ENCODE assay signal across 27 cellular contexts in the genomic region with DNA sequence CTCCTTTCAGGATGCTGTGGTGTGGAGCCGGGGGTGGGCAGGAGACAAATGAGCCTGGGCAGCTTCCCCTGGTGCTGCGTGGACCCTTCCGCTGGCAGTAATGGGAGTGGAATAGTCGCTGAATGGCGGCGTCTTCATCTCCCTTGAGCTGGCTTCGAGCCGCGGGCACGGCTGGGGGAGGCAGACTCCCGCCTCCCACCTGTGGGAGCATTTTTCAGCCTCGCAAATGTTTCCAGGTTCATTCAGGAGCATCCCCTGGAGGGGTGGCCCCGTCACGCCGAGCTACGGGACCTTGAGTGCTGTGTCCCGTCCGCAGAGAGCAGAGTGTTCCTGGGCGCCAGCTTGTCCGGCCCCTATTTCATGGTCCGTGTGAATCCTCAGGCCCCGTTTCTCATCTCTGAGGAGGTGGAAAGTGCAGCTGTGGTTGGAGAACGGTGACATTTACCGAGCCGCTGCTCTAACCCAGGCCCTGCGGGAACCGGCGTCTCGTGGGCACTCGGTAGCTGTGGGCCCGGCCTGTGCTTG.
"Had no signal": no experiment of that assay in that cellular context is flagged by ENCODE, and none has a peak within 500 bp of the region (broad histone marks: within the 10 kb centered on the region; RNA-seq: fewer than 3 reads in every experiment).

No MANE protein-coding gene starts in this region.

- DNase-seq: nephron progenitor cell; occipital lobe; ovary; posterior cingulate gyrus; psoas muscle; right lobe of liver; sigmoid colon; small intestine; stimulated activated CD4-positive, alpha-beta T cell treated with anti-CD3 and anti-CD28 coated beads, Interleukin-15, amount 100 ng/mL, for 24 hours; stimulated activated CD4-positive, alpha-beta T cell treated with anti-CD3 and anti-CD28 coated beads, Interleukin-2, amount 100 ng/mL, for 24 hours; stimulated activated CD4-positive, alpha-beta T cell treated with anti-CD3 and anti-CD28 coated beads, Interleukin-2, amount 100 ng/mL, for 48 hours; stimulated activated CD4-positive, alpha-beta T cell treated with anti-CD3 and anti-CD28 coated beads, Interleukin-4, amount 100 ng/mL, for 24 hours; stimulated activated naive B cell treated with anti-CD40 and anti-IgM and Interleukin-4, amounts not matched to agents 10 μg/mL and 1 μg/mL and 100 μg/mL, for 72 hours; stimulated activated naive CD4-positive, alpha-beta T cell treated with Interleukin-2 at 50 U/mL for 16 hours; stomach; thyroid gland had no signal

- H2AFZ ChIP-seq: parathyroid adenoma had no signal

- ATAC-seq: natural killer cell treated with Interleukin-12 subunit alpha and Interleukin-12 subunit beta and Interleukin-15 and Interleukin-18, amount 100 ng/mL, for 72 hours; psoas muscle; right lobe of liver; stimulated activated effector memory CD8-positive, alpha-beta T cell treated with anti-CD3 and anti-CD28 coated beads, Interleukin-12 subunit alpha, Interleukin-12 subunit beta, amount 100 ng/mL, for 72 hours; stimulated activated naive B cell treated with anti-CD40 and anti-IgM and Interleukin-4, amounts not matched to agents 10 μg/mL and 1 μg/mL and 100 μg/mL, for 72 hours had no signal

- H3K4me1 Mint-ChIP-seq: neural crest cell; stimulated activated effector memory CD8-positive, alpha-beta T cell treated with anti-CD3 and anti-CD28 coated beads, Interleukin-12 subunit alpha, Interleukin-12 subunit beta, amount 100 ng/mL, for 72 hours; stimulated activated naive B cell treated with anti-CD40 and anti-IgM and Interleukin-4, amounts not matched to agents 10 μg/mL and 1 μg/mL and 100 μg/mL, for 72 hours had no signal

- FAIRE-seq: small intestine, urothelium cell line had no signal

- H3K36me3 Mint-ChIP-seq: natural killer cell treated with Interleukin-12 subunit alpha and Interleukin-12 subunit beta and Interleukin-15 and Interleukin-18, amount 100 ng/mL, for 72 hours; stimulated activated effector memory CD8-positive, alpha-beta T cell treated with anti-CD3 and anti-CD28 coated beads, Interleukin-12 subunit alpha, Interleukin-12 subunit beta, amount 100 ng/mL, for 72 hours had no signal

- H3K4me3 ChIP-seq: ovary, psoas muscle, right lobe of liver, sigmoid colon, stomach, thoracic aorta, thyroid gland, tibial nerve, upper lobe of left lung, vagina had no signal

- H3K9me3 ChIP-seq: ovary, psoas muscle, right lobe of liver, sigmoid colon, stomach, thoracic aorta, thyroid gland, tibial nerve, upper lobe of left lung, vagina had no signal

- H3K9me3 Mint-ChIP-seq: natural killer cell treated with Interleukin-12 subunit alpha and Interleukin-12 subunit beta and Interleukin-15 and Interleukin-18, amount 100 ng/mL, for 72 hours; neural crest cell; stimulated activated effector memory CD8-positive, alpha-beta T cell treated with anti-CD3 and anti-CD28 coated beads, Interleukin-12 subunit alpha, Interleukin-12 subunit beta, amount 100 ng/mL, for 72 hours; stimulated activated naive CD8-positive, alpha-beta T cell treated with anti-CD3 and anti-CD28 coated beads, Interleukin-15, Interleukin-2, amounts not matched to agents 100 ng/mL and 50 ng/mL, for 24 hours had no signal

- H3K4me1 ChIP-seq: parathyroid adenoma, thyroid gland had no signal

- H3K27ac ChIP-seq: ovary, parathyroid adenoma, psoas muscle, right lobe of liver, thoracic aorta, thyroid gland, tibial nerve, vagina had no signal

- H3K27me3 ChIP-seq: ovary, right lobe of liver, sigmoid colon, stomach, thyroid gland, tibial nerve, upper lobe of left lung, vagina had no signal

- H3K36me3 ChIP-seq: ovary had no signal

- H3K4me3 Mint-ChIP-seq: natural killer cell treated with Interleukin-12 subunit alpha and Interleukin-12 subunit beta and Interleukin-15 and Interleukin-18, amount 100 ng/mL, for 72 hours; nephron progenitor cell; neural crest cell; stimulated activated effector memory CD8-positive, alpha-beta T cell treated with anti-CD3 and anti-CD28 coated beads, Interleukin-12 subunit alpha, Interleukin-12 subunit beta, amount 100 ng/mL, for 72 hours; stimulated activated naive B cell treated with anti-CD40 and anti-IgM and Interleukin-4, amounts not matched to agents 10 μg/mL and 1 μg/mL and 100 μg/mL, for 72 hours; stimulated activated naive CD8-positive, alpha-beta T cell treated with anti-CD3 and anti-CD28 coated beads, Interleukin-15, Interleukin-2, amounts not matched to agents 100 ng/mL and 50 ng/mL, for 24 hours had no signal

- H3K27ac Mint-ChIP-seq: natural killer cell treated with Interleukin-12 subunit alpha and Interleukin-12 subunit beta and Interleukin-15 and Interleukin-18, amount 100 ng/mL, for 72 hours; nephron progenitor cell; progenitor cell of endocrine pancreas; stimulated activated effector memory CD8-positive, alpha-beta T cell treated with anti-CD3 and anti-CD28 coated beads, Interleukin-12 subunit alpha, Interleukin-12 subunit beta, amount 100 ng/mL, for 72 hours; stimulated activated naive B cell treated with anti-CD40 and anti-IgM and Interleukin-4, amounts not matched to agents 10 μg/mL and 1 μg/mL and 100 μg/mL, for 72 hours; stimulated activated naive CD8-positive, alpha-beta T cell treated with anti-CD3 and anti-CD28 coated beads, Interleukin-15, Interleukin-2, amounts not matched to agents 100 ng/mL and 50 ng/mL, for 24 hours had no signal

- H3K9ac ChIP-seq: parathyroid adenoma had no signal

- H3K27me3 Mint-ChIP-seq: natural killer cell treated with Interleukin-12 subunit alpha and Interleukin-12 subunit beta and Interleukin-15 and Interleukin-18, amount 100 ng/mL, for 72 hours; progenitor cell of endocrine pancreas; stimulated activated naive B cell treated with anti-CD40 and anti-IgM and Interleukin-4, amounts not matched to agents 10 μg/mL and 1 μg/mL and 100 μg/mL, for 72 hours; stimulated activated naive CD8-positive, alpha-beta T cell treated with anti-CD3 and anti-CD28 coated beads, Interleukin-15, Interleukin-2, amounts not matched to agents 100 ng/mL and 50 ng/mL, for 24 hours had no signal
